Comparison of ENCODE assay signal across 8 cellular contexts in genomic region chr2:28958689-28959088, GRCh38. TPM values are rescaled to one million over a fixed set of nuclear protein-coding genes. Genes with fewer than 3 reads are reported as not detected.
A peak's percentile ranks its signal among the peaks of the same experiment; 100 is the strongest.
DNase-seq lines count a peak whose midpoint lies in the region; ATAC-seq, FAIRE-seq and TF ChIP-seq lines count a peak whose summit lies in the region.

No MANE protein-coding gene starts in this region.

- BruUV-seq in endothelial cell of umbilical vein (replicated peaks; lab: Mats Ljungman, UMichigan) = no TSS peak

- in situ Hi-C loops in transverse colon (cut with MboI; ENCODE audit: low pct_ligation_motif_present in 1 of 4, low pct_unique_long_range_greater_than_20kb in 1 of 4, low sequenced_read_pairs in 3 of 4) = loop anchor here (5.0 to 25.0 kb wide), 4 partner anchors 236 to 879 kb away; no protein-coding TSS in a partner anchor

- no peak overlapping the region for H3K9ac ChIP-seq in endothelial cell of umbilical vein (replicated peaks; ENCODE audit: extremely low read depth, insufficient read depth, low read length)

- no peaks in the 10 kb centered on the region for H3K9me3 Mint-ChIP-seq in CD4-positive, alpha-beta T cell
- H3K9me3 Mint-ChIP-seq in WTC11 (no peaks in the 10 kb centered on the region), mesothelial cell of epicardium (no peaks in the 10 kb centered on the region)

- peak; percentile 82 for TF ChIP-seq CTCF in CD4-positive, alpha-beta T cell (IDR thresholded peaks at IDR 0.05)
- TF ChIP-seq CTCF in WTC11 (IDR thresholded peaks at IDR 0.05) (peak; percentile 47), endothelial cell of umbilical vein (IDR thresholded peaks at IDR 0.05; ENCODE audit: extremely low read depth in 1 of 2, insufficient read depth in 1 of 2, low read depth in 1 of 2, low read length in 2 of 2) (peak; percentile 38 to 58), mesothelial cell of epicardium (IDR thresholded peaks at IDR 0.05; ENCODE audit: unreplicated experiment) (peak; percentile 78), transverse colon (IDR thresholded peaks at IDR 0.05) (peak; percentile 63 to 84 (median 66))

- H3K9me3 ChIP-seq in CD4-positive, alpha-beta T cell (ENCODE audit: control insufficient read depth, low read length) = no peaks in the 10 kb centered on the region
- no peaks in the 10 kb centered on the region for H3K9me3 ChIP-seq in endothelial cell of umbilical vein (replicated peaks; ENCODE audit: control insufficient read depth, insufficient read depth, low read length)
- no peaks in the 10 kb centered on the region for H3K9me3 ChIP-seq in transverse colon

- POLR2A ChIA-PET in CD4-positive, alpha-beta T cell (lab: Charles Lee) = interaction anchor here (0.6 to 1.3 kb wide), 6 partner anchors 12 to 490 kb away, joined by 3 to 8 read pairs (median 3); no protein-coding TSS in a partner anchor
- POLR2A ChIA-PET in WTC11 (lab: Charles Lee) = no interaction called here
- POLR2A ChIA-PET in endothelial cell of umbilical vein (lab: Charles Lee) = no interaction called here

- H3K27me3 ChIP-seq in CD4-positive, alpha-beta T cell (ENCODE audit: control insufficient read depth, insufficient read depth, low read length) = no peaks in the 10 kb centered on the region
- H3K27me3 ChIP-seq in H7 (ENCODE audit: control insufficient read depth, insufficient read depth, low read length) = no peaks in the 10 kb centered on the region
- H3K27me3 ChIP-seq in endothelial cell of umbilical vein (ENCODE audit: control insufficient read depth in 2 of 2, insufficient read depth in 2 of 2, low read length in 2 of 2) = no peaks in the 10 kb centered on the region
- H3K27me3 ChIP-seq in transverse colon = no peaks in the 10 kb centered on the region

- H3K4me1 ChIP-seq in endothelial cell of umbilical vein (ENCODE audit: control insufficient read depth, extremely low read depth, insufficient read depth, low read length) (peaks cover 7% of the 10 kb centered on the region), transverse colon (peaks cover 0 to 13% (median 0%) of the 10 kb centered on the region in 4 donors)

- no peaks in the 10 kb centered on the region for H4K20me1 ChIP-seq in endothelial cell of umbilical vein (replicated peaks; ENCODE audit: control insufficient read depth, extremely low read depth, insufficient read depth, low read length)

- ATAC-seq in CD4-positive, alpha-beta T cell (ENCODE audit: poor library complexity) = peak; percentile 82
- ATAC-seq in WTC11 = peak; percentile 50
- no peak for ATAC-seq in GM18505 (IDR thresholded peaks at IDR 0.05; ENCODE audit: unreplicated experiment)

- CTCF ChIA-PET in CD4-positive, alpha-beta T cell (lab: Charles Lee) = interaction anchor here (1.2 to 1.5 kb wide), 2 partner anchors 56 to 189 kb away, joined by 3 to 6 read pairs; no protein-coding TSS in a partner anchor
- CTCF ChIA-PET in WTC11 (lab: Charles Lee) (interaction anchor here (0.7 to 1.7 kb wide), 21 partner anchors 11 to 962 kb away, joined by 3 to 14 read pairs (median 4); no protein-coding TSS in a partner anchor), endothelial cell of umbilical vein (lab: Charles Lee) (interaction anchor here (0.6 to 2.4 kb wide), 22 partner anchors 53 to 1158 kb away, joined by 3 to 25 read pairs (median 4); no protein-coding TSS in a partner anchor)

- no peak overlapping the region for H3K4me3 ChIP-seq in H7 (ENCODE audit: insufficient read depth, low read depth, low read length)
- no peak overlapping the region for H3K4me3 ChIP-seq in endothelial cell of umbilical vein (replicated peaks in 1 of 3; ENCODE audit: insufficient read depth in 1 of 3, low read depth in 1 of 3, low read length in 3 of 3)
- no peak overlapping the region for H3K4me3 ChIP-seq in transverse colon

- peaks cover 4% of the 10 kb centered on the region for H3K4me1 Mint-ChIP-seq in CD4-positive, alpha-beta T cell (ENCODE audit: low read depth)
- peaks cover 25% of the 10 kb centered on the region for H3K4me1 Mint-ChIP-seq in WTC11
- H3K4me1 Mint-ChIP-seq in mesothelial cell of epicardium = peaks cover 10% of the 10 kb centered on the region

- H3K27ac Mint-ChIP-seq in CD4-positive, alpha-beta T cell = no peak overlapping the region
- H3K27ac Mint-ChIP-seq in WTC11 (no peak overlapping the region), mesothelial cell of epicardium (no peak overlapping the region)

- TF ChIP-seq EP300 in transverse colon (IDR thresholded peaks at IDR 0.05; ENCODE audit: low read depth) = no peak

- intact Hi-C loops in CD4-positive, alpha-beta T cell (cut with DNase I, micrococcal nuclease) = loop anchor here (1.0 to 10.0 kb wide), 9 partner anchors 56 to 1114 kb away; no protein-coding TSS in a partner anchor
- intact Hi-C loops in endothelial cell of umbilical vein (cut with micrococcal nuclease) = loop anchor here (1.0 kb wide), 3 partner anchors 238 to 1157 kb away; no protein-coding TSS in a partner anchor
- intact Hi-C loops in transverse colon (cut with DNase I; ENCODE audit: low total_unique reads) = loop anchor here (2.0 to 10.0 kb wide), 2 partner anchors 56 to 238 kb away; no protein-coding TSS in a partner anchor

- no peaks in the 10 kb centered on the region for H3K36me3 Mint-ChIP-seq in CD4-positive, alpha-beta T cell (ENCODE audit: low read depth)
- H3K36me3 Mint-ChIP-seq in WTC11 (no peaks in the 10 kb centered on the region), mesothelial cell of epicardium (no peaks in the 10 kb centered on the region)

- H3K36me3 ChIP-seq in H7 (replicated peaks; ENCODE audit: control insufficient read depth, insufficient read depth, low read length) (no peaks in the 10 kb centered on the region), endothelial cell of umbilical vein (ENCODE audit: control insufficient read depth in 2 of 2, extremely low read depth in 1 of 2, insufficient read depth in 2 of 2, low read length in 2 of 2) (no peaks in the 10 kb centered on the region), transverse colon (no peaks in the 10 kb centered on the region)

- TF ChIP-seq POLR2A in endothelial cell of umbilical vein (IDR thresholded peaks at IDR 0.05; ENCODE audit: low read depth, low read length) (no peak), transverse colon (IDR thresholded peaks at IDR 0.05) (no peak), GM18505 (IDR thresholded peaks at IDR 0.05; ENCODE audit: borderline replicate concordance, extremely low read depth, insufficient read depth, insufficient read length) (no peak)

- 27% methylated on average over 9 of the region's 9 CpGs; no CpG with 5 or more reads in 1 of the 2 donors for WGBS in transverse colon (ENCODE audit: low coverage in 1 of 2), 2 donors

- H3K27me3 Mint-ChIP-seq in CD4-positive, alpha-beta T cell = no peaks in the 10 kb centered on the region
- no peaks in the 10 kb centered on the region for H3K27me3 Mint-ChIP-seq in WTC11 (ENCODE audit: low read depth)
- peaks cover 12% of the 10 kb centered on the region for H3K27me3 Mint-ChIP-seq in mesothelial cell of epicardium (ENCODE audit: low read depth)

- no peaks in the 10 kb centered on the region for H3K79me2 ChIP-seq in endothelial cell of umbilical vein (ENCODE audit: control insufficient read depth, insufficient read depth, low read length)

- no peak overlapping the region for H2AFZ ChIP-seq in endothelial cell of umbilical vein (ENCODE audit: low read depth, low read length)

- no peaks in the 10 kb centered on the region for H3K9me1 ChIP-seq in endothelial cell of umbilical vein (replicated peaks; ENCODE audit: control insufficient read depth, extremely low read depth, insufficient read depth, low read length)

- peak; percentile 87 for FAIRE-seq in endothelial cell of umbilical vein (lab: Jason Lieb, UNC)

- DNase-seq in CD4-positive, alpha-beta T cell = peak in 7 of 10 experiments; percentile 4 to 16 (median 10)
- DNase-seq in H7 (peak; percentile 69), NCI-H2227 (lab: John Stamatoyannopoulos, UW; ENCODE audit: unreplicated experiment) (peak; percentile 94), WTC11 (ENCODE audit: low spot score) (peak; percentile 58), endothelial cell of umbilical vein (ENCODE audit: low read depth, low spot score) (peak; percentile 66), mesothelial cell of epicardium (ENCODE audit: low spot score in 2 of 2, unreplicated experiment in 2 of 2) (peak in 1 of 2 experiments; percentile 58), transverse colon (peak; percentile 32)

- dilution Hi-C loops in endothelial cell of umbilical vein (cut with MboI; ENCODE audit: extremely low pct_ligation_motif_present, low sequenced_read_pairs) = no loop called here

- H3K4me3 Mint-ChIP-seq in CD4-positive, alpha-beta T cell = no peak overlapping the region
- no peak overlapping the region for H3K4me3 Mint-ChIP-seq in WTC11
- no peak overlapping the region for H3K4me3 Mint-ChIP-seq in mesothelial cell of epicardium

- no peak overlapping the region for H3K27ac ChIP-seq in CD4-positive, alpha-beta T cell (ENCODE audit: low read depth, low read length)
- H3K27ac ChIP-seq in endothelial cell of umbilical vein (ENCODE audit: insufficient read depth, low read depth, low read length) = no peak overlapping the region
- H3K27ac ChIP-seq in transverse colon = no peak overlapping the region

- H3K4me2 ChIP-seq in endothelial cell of umbilical vein (ENCODE audit: insufficient read depth, low read length) = no peak overlapping the region

TF ChIP-seq in WTC11, 78 proteins besides CTCF, POLR2A, EP300 and RAD21 (continues in another document):
- TF ChIP-seq RORB (CRISPR knock-in tag; IDR thresholded peaks at IDR 0.05) = no peak

TF ChIP-seq in endothelial cell of umbilical vein, 7 proteins besides CTCF, POLR2A, EP300 and RAD21 (continues in another document):
- TF ChIP-seq FOS (IDR thresholded peaks at IDR 0.05; ENCODE audit: borderline replicate concordance, insufficient read depth, low read length) (no peak), POLR2AphosphoS5 (IDR thresholded peaks at IDR 0.05; ENCODE audit: insufficient read depth, low read depth, low read length) (no peak), EZH2 (IDR thresholded peaks at IDR 0.05; ENCODE audit: borderline replicate concordance, low read depth, low read length, severe bottlenecking) (no peak), MYC (IDR thresholded peaks at IDR 0.05; ENCODE audit: low read depth, low read length) (no peak), GATA2 (IDR thresholded peaks at IDR 0.05; ENCODE audit: insufficient read depth, insufficient read length, low read depth, low read length) (no peak)

RNA-seq across cellular contexts. Expression of gene TOGARAM2, which starts 22.4 kb away (rescaled TPM):
- total RNA-seq in CD4-positive, alpha-beta T cell = 1 to 10 TPM; 2.0 to 2.3 TPM
- 0.18 and 0.21 TPM in 2 replicates for total RNA-seq in H7 (2014; rRNA removed; shearing (Covaris generic))
- 0.62 to 1.0 TPM (median 1.0 TPM) in 3 replicates for total RNA-seq in WTC11 (2021)
- total RNA-seq in endothelial cell of umbilical vein = not detected in 2 replicates
- polyA plus RNA-seq in endothelial cell of umbilical vein = not detected in 2 replicates
- polyA plus RNA-seq in endothelial cell of umbilical vein (2011; cell fraction: cytosol; rRNA removed) = not detected in 2 replicates
- 0.03 and 0.09 TPM in 2 replicates for polyA plus RNA-seq in endothelial cell of umbilical vein (2011; cell fraction: nucleus; rRNA removed)
- polyA plus RNA-seq in endothelial cell of umbilical vein (2012) = 0.53 and 0.64 TPM in 2 replicates
- polyA minus RNA-seq in endothelial cell of umbilical vein = not detected in 2 replicates
- polyA minus RNA-seq in endothelial cell of umbilical vein (2011; cell fraction: cytosol; rRNA and poly(A)+ RNA removed) = 1.5 TPM
- not detected in 2 replicates for polyA minus RNA-seq in endothelial cell of umbilical vein (2011; cell fraction: nucleus; rRNA and poly(A)+ RNA removed)
- total RNA-seq in mesothelial cell of epicardium = 0.16 to 0.40 TPM (median 0.38 TPM) in 3 replicates
- total RNA-seq in transverse colon = 1 to 10 TPM in 2 of 4 donors, under 1 TPM in 1, not detected in 1; 0.79 to 7.1 (median 3.1) TPM
